Comparison of ENCODE assay signal across 1 cellular context in the genomic region with DNA sequence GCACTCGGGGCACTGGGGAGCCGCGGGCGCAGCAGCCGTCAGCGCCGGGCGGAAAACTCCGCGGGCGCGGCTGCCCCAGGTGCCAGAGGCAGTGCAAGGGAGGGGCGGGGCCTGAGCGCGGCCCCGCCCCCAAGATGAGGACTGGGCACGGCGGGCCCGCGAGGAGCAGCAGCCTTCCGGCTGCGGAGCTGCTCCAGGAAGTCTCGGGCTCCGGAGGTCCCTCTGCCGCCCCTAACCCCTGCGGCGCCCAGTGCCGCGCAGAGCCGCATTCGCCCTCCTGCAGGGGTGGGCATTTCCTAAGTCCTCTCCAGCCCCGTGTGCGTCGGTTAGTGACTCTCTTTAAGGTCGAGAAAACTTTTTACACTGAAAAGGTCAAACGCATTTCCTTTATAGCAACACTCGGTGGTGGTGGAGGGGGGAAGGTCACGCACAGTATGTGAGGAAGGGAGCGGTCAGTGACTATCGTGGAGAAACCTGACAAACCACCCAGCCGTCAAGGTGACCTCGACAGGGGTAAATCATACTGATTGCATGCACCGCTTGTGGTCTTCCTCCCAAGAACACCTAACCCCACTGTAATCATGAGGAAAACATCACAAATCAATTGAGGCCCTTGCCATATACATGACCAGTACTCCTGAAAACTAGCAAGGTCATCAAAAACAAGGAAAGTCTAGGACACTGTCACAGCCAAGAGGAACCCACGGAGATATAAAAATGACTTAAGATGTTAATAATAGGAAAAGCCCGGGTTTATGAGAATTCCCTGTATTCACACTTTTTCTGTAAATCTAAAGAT.
A peak's percentile ranks its signal among the peaks of the same experiment; 100 is the strongest.
TF ChIP-seq lines count a peak whose summit lies in the region.

Gene ANXA11 (minus strand): TSS at position 60 of the 799 bp plus-strand sequence. CDS start 32,676 bp downstream, outside the sequence.

TF ChIP-seq in K562, 482 proteins besides CTCF, POLR2A, EP300 and RAD21 (continued from another document and continues in another):
- TF ChIP-seq AFF1 (IDR thresholded peaks at IDR 0.05; ENCODE audit: low read depth in 1 of 2, partially characterized antibody in 2 of 2) (peak in 1 of 2 experiments; percentile 33), PML (IDR thresholded peaks at IDR 0.05; ENCODE audit: low read length) (peak; percentile 72; the same call in 1 of the 2 replicates), PHB (CRISPR knock-in tag; IDR thresholded peaks at IDR 0.05) (no peak), STAT5A (IDR thresholded peaks at IDR 0.05; ENCODE audit: borderline replicate concordance, low read length) (no peak), PRDM10 (IDR thresholded peaks at IDR 0.05; ENCODE audit: partially characterized antibody) (peak; percentile 24), MLLT1 (IDR thresholded peaks at IDR 0.05) (peak; percentile 45 to 68; a peak in 2 of 4 replicates), FOXJ3 (CRISPR knock-in tag; IDR thresholded peaks at IDR 0.05) (no peak), ID3 (CRISPR knock-in tag; IDR thresholded peaks at IDR 0.05) (no peak), ID3 (tag; IDR thresholded peaks at IDR 0.05) (peak; percentile 95), SMAD4 (CRISPR knock-in tag; conservative IDR thresholded peaks at IDR 0.05) (peak; percentile 70; the same call in 1 of the 2 replicates), MAFG (tag; conservative IDR thresholded peaks at IDR 0.05) (peak; percentile 96), HDAC1 (IDR thresholded peaks at IDR 0.05) (peak in 1 of 2 experiments; percentile 76; a peak in 1 of 4 replicates), ZNF24 (IDR thresholded peaks at IDR 0.05) (peak; percentile 45; the same call in 1 of the 2 replicates), RAD51 (IDR thresholded peaks at IDR 0.05; ENCODE audit: borderline replicate concordance, low read depth) (peak; percentile 32; the same call in 1 of the 2 replicates), HLTF (IDR thresholded peaks at IDR 0.05) (no peak), NCOA2 (IDR thresholded peaks at IDR 0.05; ENCODE audit: partially characterized antibody in 2 of 2) (no peak), ZNF717 (CRISPR knock-in tag; IDR thresholded peaks at IDR 0.05) (no peak), ZC3H8 (IDR thresholded peaks at IDR 0.05) (peak; percentile 65; the same call in 1 of the 2 replicates), CCNT2 (IDR thresholded peaks at IDR 0.05; ENCODE audit: borderline replicate concordance, extremely low read depth, insufficient read length, low read depth, low read length) (peak; percentile 88), ETV1 (tag; conservative IDR thresholded peaks at IDR 0.05; ENCODE audit: low read depth) (peak; percentile 95), KDM1A (IDR thresholded peaks at IDR 0.05) (no peak), U2AF2 (optimal IDR thresholded peaks at IDR 0.05; ENCODE audit: low read depth, low read length) (no peak), E2F3 (CRISPR knock-in tag; IDR thresholded peaks at IDR 0.05) (no peak), OTX1 (CRISPR knock-in tag; IDR thresholded peaks at IDR 0.05) (peak; percentile 69; the same call in 1 of the 2 replicates), XRCC3 (IDR thresholded peaks at IDR 0.05) (no peak), ELF1 (tag; IDR thresholded peaks at IDR 0.05) (peak; percentile 79), ARID2 (IDR thresholded peaks at IDR 0.05) (peak; percentile 47; the same call in 1 of the 2 replicates), ADNP (tag; IDR thresholded peaks at IDR 0.05) (no peak), CBX1 (IDR thresholded peaks at IDR 0.05; ENCODE audit: low read depth) (peak; percentile 70; the same call in 1 of the 2 replicates)
- TF ChIP-seq, protein P1, sequence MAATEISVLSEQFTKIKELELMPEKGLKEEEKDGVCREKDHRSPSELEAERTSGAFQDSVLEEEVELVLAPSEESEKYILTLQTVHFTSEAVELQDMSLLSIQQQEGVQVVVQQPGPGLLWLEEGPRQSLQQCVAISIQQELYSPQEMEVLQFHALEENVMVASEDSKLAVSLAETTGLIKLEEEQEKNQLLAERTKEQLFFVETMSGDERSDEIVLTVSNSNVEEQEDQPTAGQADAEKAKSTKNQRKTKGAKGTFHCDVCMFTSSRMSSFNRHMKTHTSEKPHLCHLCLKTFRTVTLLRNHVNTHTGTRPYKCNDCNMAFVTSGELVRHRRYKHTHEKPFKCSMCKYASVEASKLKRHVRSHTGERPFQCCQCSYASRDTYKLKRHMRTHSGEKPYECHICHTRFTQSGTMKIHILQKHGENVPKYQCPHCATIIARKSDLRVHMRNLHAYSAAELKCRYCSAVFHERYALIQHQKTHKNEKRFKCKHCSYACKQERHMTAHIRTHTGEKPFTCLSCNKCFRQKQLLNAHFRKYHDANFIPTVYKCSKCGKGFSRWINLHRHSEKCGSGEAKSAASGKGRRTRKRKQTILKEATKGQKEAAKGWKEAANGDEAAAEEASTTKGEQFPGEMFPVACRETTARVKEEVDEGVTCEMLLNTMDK (IDR thresholded peaks at IDR 0.05; ENCODE audit: borderline replicate concordance, insufficient read depth, low read depth, low read length, poor library complexity, severe bottlenecking), result no peak
- TF ChIP-seq, protein P2, sequence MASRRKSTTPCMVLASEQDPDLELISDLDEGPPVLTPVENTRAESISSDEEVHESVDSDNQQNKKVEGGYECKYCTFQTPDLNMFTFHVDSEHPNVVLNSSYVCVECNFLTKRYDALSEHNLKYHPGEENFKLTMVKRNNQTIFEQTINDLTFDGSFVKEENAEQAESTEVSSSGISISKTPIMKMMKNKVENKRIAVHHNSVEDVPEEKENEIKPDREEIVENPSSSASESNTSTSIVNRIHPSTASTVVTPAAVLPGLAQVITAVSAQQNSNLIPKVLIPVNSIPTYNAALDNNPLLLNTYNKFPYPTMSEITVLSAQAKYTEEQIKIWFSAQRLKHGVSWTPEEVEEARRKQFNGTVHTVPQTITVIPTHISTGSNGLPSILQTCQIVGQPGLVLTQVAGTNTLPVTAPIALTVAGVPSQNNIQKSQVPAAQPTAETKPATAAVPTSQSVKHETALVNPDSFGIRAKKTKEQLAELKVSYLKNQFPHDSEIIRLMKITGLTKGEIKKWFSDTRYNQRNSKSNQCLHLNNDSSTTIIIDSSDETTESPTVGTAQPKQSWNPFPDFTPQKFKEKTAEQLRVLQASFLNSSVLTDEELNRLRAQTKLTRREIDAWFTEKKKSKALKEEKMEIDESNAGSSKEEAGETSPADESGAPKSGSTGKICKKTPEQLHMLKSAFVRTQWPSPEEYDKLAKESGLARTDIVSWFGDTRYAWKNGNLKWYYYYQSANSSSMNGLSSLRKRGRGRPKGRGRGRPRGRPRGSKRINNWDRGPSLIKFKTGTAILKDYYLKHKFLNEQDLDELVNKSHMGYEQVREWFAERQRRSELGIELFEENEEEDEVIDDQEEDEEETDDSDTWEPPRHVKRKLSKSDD (conservative IDR thresholded peaks at IDR 0.05; ENCODE audit: low read length), result no peak
- TF ChIP-seq, protein P3, sequence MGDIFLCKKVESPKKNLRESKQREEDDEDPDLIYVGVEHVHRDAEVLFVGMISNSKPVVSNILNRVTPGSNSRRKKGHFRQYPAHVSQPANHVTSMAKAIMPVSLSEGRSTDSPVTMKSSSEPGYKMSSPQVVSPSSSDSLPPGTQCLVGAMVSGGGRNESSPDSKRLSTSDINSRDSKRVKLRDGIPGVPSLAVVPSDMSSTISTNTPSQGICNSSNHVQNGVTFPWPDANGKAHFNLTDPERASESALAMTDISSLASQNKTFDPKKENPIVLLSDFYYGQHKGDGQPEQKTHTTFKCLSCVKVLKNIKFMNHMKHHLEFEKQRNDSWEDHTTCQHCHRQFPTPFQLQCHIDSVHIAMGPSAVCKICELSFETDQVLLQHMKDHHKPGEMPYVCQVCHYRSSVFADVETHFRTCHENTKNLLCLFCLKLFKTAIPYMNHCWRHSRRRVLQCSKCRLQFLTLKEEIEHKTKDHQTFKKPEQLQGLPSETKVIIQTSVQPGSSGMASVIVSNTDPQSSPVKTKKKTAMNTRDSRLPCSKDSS (IDR thresholded peaks at IDR 0.05; ENCODE audit: low read depth, partially characterized antibody), result no peak
- TF ChIP-seq, protein P4, sequence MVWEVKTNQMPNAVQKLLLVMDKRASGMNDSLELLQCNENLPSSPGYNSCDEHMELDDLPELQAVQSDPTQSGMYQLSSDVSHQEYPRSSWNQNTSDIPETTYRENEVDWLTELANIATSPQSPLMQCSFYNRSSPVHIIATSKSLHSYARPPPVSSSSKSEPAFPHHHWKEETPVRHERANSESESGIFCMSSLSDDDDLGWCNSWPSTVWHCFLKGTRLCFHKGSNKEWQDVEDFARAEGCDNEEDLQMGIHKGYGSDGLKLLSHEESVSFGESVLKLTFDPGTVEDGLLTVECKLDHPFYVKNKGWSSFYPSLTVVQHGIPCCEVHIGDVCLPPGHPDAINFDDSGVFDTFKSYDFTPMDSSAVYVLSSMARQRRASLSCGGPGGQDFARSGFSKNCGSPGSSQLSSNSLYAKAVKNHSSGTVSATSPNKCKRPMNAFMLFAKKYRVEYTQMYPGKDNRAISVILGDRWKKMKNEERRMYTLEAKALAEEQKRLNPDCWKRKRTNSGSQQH (CRISPR knock-in tag; IDR thresholded peaks at IDR 0.05), result 0 out of 2 replicates have a peak, but pooled peaks have one; percentile 17
- TF ChIP-seq, protein P5, sequence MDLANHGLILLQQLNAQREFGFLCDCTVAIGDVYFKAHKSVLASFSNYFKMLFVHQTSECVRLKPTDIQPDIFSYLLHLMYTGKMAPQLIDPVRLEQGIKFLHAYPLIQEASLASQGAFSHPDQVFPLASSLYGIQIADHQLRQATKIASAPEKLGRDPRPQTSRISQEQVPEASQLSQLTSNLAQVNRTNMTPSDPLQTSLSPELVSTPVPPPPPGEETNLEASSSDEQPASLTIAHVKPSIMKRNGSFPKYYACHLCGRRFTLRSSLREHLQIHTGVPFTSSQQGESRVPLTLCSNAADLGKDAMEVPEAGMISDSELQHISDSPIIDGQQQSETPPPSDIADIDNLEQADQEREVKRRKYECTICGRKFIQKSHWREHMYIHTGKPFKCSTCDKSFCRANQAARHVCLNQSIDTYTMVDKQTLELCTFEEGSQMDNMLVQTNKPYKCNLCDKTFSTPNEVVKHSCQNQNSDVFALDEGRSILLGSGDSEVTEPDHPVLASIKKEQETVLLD (IDR thresholded peaks at IDR 0.05), result peak; percentile 82; the same call in 1 of the 2 replicates
